12 cellular contexts compared by ENCODE assay signal in genomic region chr14:42192659-42193425, GRCh38.
DNase-seq lines count a peak whose midpoint lies in the region; ATAC-seq, FAIRE-seq and TF ChIP-seq lines count a peak whose summit lies in the region.
"Had no signal": no experiment of that assay in that cellular context is flagged by ENCODE, and none has a peak within 500 bp of the region (broad histone marks: within the 10 kb centered on the region; RNA-seq: fewer than 3 reads in every experiment).

No MANE protein-coding gene starts in this region.

- H3K4me1 Mint-ChIP-seq in osteocyte (ENCODE audit: unreplicated experiment): peaks cover 15% of the 10 kb centered on the region
- H3K4me1 Mint-ChIP-seq: natural killer cell had no signal

- peak overlapping the region; percentile 46 for H3K4me3 Mint-ChIP-seq in osteocyte (ENCODE audit: unreplicated experiment)
- H3K4me3 Mint-ChIP-seq: natural killer cell had no signal

- peak; percentile 99 for FAIRE-seq in endometrium (lab: Jason Lieb, UNC)
- FAIRE-seq: colon had no signal

- DNase-seq in NCI-H748 treated with DMSO at 0.1 percent for 48 hours (lab: John Stamatoyannopoulos, UW) (peak; percentile 28), osteocyte (ENCODE audit: extremely low spot score, unreplicated experiment) (no peak), heart right ventricle (no peak)
- no peak for DNase-seq in effector CD4-positive, alpha-beta T cell
- DNase-seq in activated CD4-positive, CD25-positive, alpha-beta regulatory T cell (lab: John Stamatoyannopoulos, UW): no peak
- DNase-seq: activated CD4-positive, alpha-beta T cell treated with anti-CD3 and anti-CD28 coated beads, Interleukin-2, amount 50 U/mL, for 48 hours; natural killer cell; NCI-H2081 had no signal

- H3K27me3 ChIP-seq in heart right ventricle: no peaks in the 10 kb centered on the region

- peak overlapping the region; percentile 88 for H3K27ac Mint-ChIP-seq in osteocyte (ENCODE audit: unreplicated experiment)
- H3K27ac Mint-ChIP-seq: natural killer cell had no signal

- H3K4me3 ChIP-seq in heart right ventricle: no peak overlapping the region

- no peaks in the 10 kb centered on the region for H3K9me3 Mint-ChIP-seq in osteocyte (ENCODE audit: unreplicated experiment)

- H3K36me3 Mint-ChIP-seq in osteocyte (ENCODE audit: unreplicated experiment): no peaks in the 10 kb centered on the region

- no peak overlapping the region for H3K27ac ChIP-seq in heart right ventricle

- ATAC-seq in GM18868 (IDR thresholded peaks at IDR 0.05; ENCODE audit: unreplicated experiment) (peak; percentile 77), heart right ventricle (no peak), GM19328 (IDR thresholded peaks at IDR 0.05; ENCODE audit: unreplicated experiment) (no peak)
- ATAC-seq: natural killer cell had no signal

- no peaks in the 10 kb centered on the region for H3K4me1 ChIP-seq in heart right ventricle

- H3K27me3 Mint-ChIP-seq in osteocyte (ENCODE audit: unreplicated experiment): no peaks in the 10 kb centered on the region

- H3K9me3 ChIP-seq in heart right ventricle: no peaks in the 10 kb centered on the region

- no peaks in the 10 kb centered on the region for H3K36me3 ChIP-seq in heart right ventricle

- intact Hi-C loops in heart right ventricle (cut with DNase I): no loop called here

- TF ChIP-seq CTCF in osteocyte (IDR thresholded peaks at IDR 0.05) (no peak), heart right ventricle (IDR thresholded peaks at IDR 0.05) (no peak)

- WGBS in heart right ventricle, 2 donors: 41 to 54% methylated on average over 4 of the region's 4 CpGs
